ENCODE assay signal across 24 cellular contexts in genomic region chr3:66934041-66934440, GRCh38.
"Had no signal": no experiment of that assay in that cellular context is flagged by ENCODE, and none has a peak within 500 bp of the region (broad histone marks: within the 10 kb centered on the region; RNA-seq: fewer than 3 reads in every experiment).

No MANE protein-coding gene starts in this region.

- H3K36me3 ChIP-seq: SJSA1 had no signal

- H3K4me1 ChIP-seq: SJSA1 had no signal

- DNase-seq: IMR-90; Kasumi-1; KG1; MM.1S; NCI-H1048; NCI-H1105 treated with DMSO at 0.1 percent for 48 hours; NCI-H1417 treated with DMSO at 0.1 percent for 48 hours; NCI-H146; NCI-H187; NCI-H2029; NCI-H2081 treated with DMSO at 0.1 percent for 48 hours; NCI-H2171; NCI-H226; NCI-H446; NCI-H510A; NCI-H524 treated with DMSO at 0.1 percent for 48 hours; NCI-H774; NK-92 treated with Interleukin-12 subunit alpha and Interleukin-12 subunit beta, amount 100 ng/mL, for 24 hours; Right ventricle myocardium superior; RPMI8226; SIG-M5 had no signal

- ATAC-seq: HepG2 had no signal

- H3K4me3 ChIP-seq: SJSA1, SK-N-MC had no signal

- H3K9me3 ChIP-seq: SJSA1 had no signal

- H3K27ac ChIP-seq: SJSA1, SK-N-MC had no signal
